ENCODE assay signal across 8 cellular contexts in the genomic region with DNA sequence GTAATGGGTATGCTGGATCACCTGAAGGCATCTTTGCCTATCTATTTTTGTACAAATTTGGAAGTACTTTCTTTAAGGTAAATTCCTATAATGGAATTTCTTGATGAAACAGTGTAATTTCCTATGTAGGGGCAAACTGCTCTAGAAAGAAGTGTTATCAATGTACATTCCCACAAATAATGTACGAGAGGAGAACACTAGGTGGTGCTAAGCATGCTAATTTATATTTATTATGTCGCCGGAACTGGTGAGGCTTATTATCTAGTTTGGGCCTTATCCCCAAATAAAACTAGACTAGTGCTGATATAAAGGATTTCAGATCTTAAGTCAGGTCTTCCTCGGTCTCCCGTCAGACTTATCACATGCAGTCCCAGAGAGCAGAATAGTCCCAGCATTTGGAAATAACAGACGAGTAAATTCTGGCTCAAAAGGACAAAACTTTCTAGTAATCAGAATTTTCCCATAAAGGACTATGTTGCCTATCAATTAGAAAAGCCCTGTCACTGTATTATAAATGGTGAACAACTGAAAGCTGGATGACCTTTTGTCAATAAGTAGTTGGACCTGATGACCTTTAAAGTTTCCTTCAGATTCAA.
DNase-seq lines count a peak whose midpoint lies in the region; ATAC-seq, FAIRE-seq and TF ChIP-seq lines count a peak whose summit lies in the region.

No MANE protein-coding gene starts in this region.

- H2AFZ ChIP-seq in SK-N-SH (ENCODE audit: low read depth) (no peak overlapping the region), hepatocyte (no peak overlapping the region)

- no peak overlapping the region for H3K4me2 ChIP-seq in A549
- no peak overlapping the region for H3K4me2 ChIP-seq in SK-N-SH
- no peak overlapping the region for H3K4me2 ChIP-seq in hepatocyte

- H3K27me3 ChIP-seq in SK-N-SH (ENCODE audit: insufficient read depth), result no peaks in the 10 kb centered on the region
- no peaks in the 10 kb centered on the region for H3K27me3 ChIP-seq in hepatocyte

- ATAC-seq in A549 (no peak), HG03159 (IDR thresholded peaks at IDR 0.05; ENCODE audit: unreplicated experiment) (no peak), HG02571 (IDR thresholded peaks at IDR 0.05; ENCODE audit: unreplicated experiment) (no peak)

- no peaks in the 10 kb centered on the region for H4K20me1 ChIP-seq in SK-N-SH (ENCODE audit: insufficient read depth)
- no peaks in the 10 kb centered on the region for H4K20me1 ChIP-seq in hepatocyte (ENCODE audit: insufficient read depth, poor library complexity, severe bottlenecking)

- no peak for FAIRE-seq in A549 (lab: Jason Lieb, UNC)

- 48% methylated on average over 6 of the region's 6 CpGs for WGBS in A549 (ENCODE audit: missing lambda C conversion rate)
- WGBS in SK-N-SH (ENCODE audit: low lambda C conversion rate), result 40% methylated on average over 6 of the region's 6 CpGs
- 38% methylated on average over 6 of the region's 6 CpGs for WGBS in hepatocyte (ENCODE audit: low lambda C conversion rate, missing lambda C conversion rate)

- no peaks in the 10 kb centered on the region for H3K9me2 ChIP-seq in SK-N-SH
- H3K9me2 ChIP-seq in hepatocyte (replicated peaks; ENCODE audit: insufficient read depth), result no peaks in the 10 kb centered on the region

- TF ChIP-seq EP300 in A549 (IDR thresholded peaks at IDR 0.05) (no peak), SK-N-SH (IDR thresholded peaks at IDR 0.05; ENCODE audit: borderline replicate concordance in 1 of 2, low read depth in 1 of 2, low read length in 1 of 2) (no peak)

- TF ChIP-seq CTCF in A549 (IDR thresholded peaks at IDR 0.05), result peak; percentile 47
- TF ChIP-seq CTCF in SK-N-SH (IDR thresholded peaks at IDR 0.05), result peak; percentile 58
- peak; percentile 60 for TF ChIP-seq CTCF in hepatocyte (IDR thresholded peaks at IDR 0.05; ENCODE audit: poor library complexity)

- H3K9ac ChIP-seq in SK-N-SH, result no peak overlapping the region

- TF ChIP-seq POLR2A in A549 (IDR thresholded peaks at IDR 0.05; ENCODE audit: low read length), result no peak

- CTCF ChIA-PET in A549 (lab: Yijun Ruan, JAX) (interaction anchor here (0.6 to 1.0 kb wide), 4 partner anchors 11 to 120 kb away, joined by 3 to 4 read pairs (median 4); no protein-coding TSS in a partner anchor), SK-N-SH (lab: Yijun Ruan, JAX) (interaction anchor here (0.5 to 3.1 kb wide), 22 partner anchors 8 to 559 kb away, joined by 3 to 16 read pairs (median 4); no protein-coding TSS in a partner anchor)

- H3F3A ChIP-seq in SK-N-SH (replicated peaks; ENCODE audit: insufficient read depth), result no peaks in the 10 kb centered on the region

- TF ChIP-seq RAD21 in A549 (conservative IDR thresholded peaks at IDR 0.05 in 1 of 2, IDR thresholded peaks at IDR 0.05 in 1 of 2), result peak; percentile 31 to 46; a peak in 3 of 5 replicates
- TF ChIP-seq RAD21 in SK-N-SH (IDR thresholded peaks at IDR 0.05; ENCODE audit: low read length), result peak; percentile 67

- H3K27ac ChIP-seq in A549 (no peak overlapping the region), SK-N-SH (ENCODE audit: low read depth in 2 of 2, low read length in 1 of 2) (no peak overlapping the region; a peak in 1 of 4 replicates), hepatocyte (no peak overlapping the region)

- H3K4me1 ChIP-seq in A549, result peaks cover 18% of the 10 kb centered on the region; the same call in 1 of the 3 replicates
- H3K4me1 ChIP-seq in SK-N-SH (ENCODE audit: control insufficient read depth in 1 of 2, insufficient read depth in 2 of 2, low read depth in 1 of 2, low read length in 1 of 2), result peaks cover 0 to 3% of the 10 kb centered on the region in 2 experiments; a peak in 2 of 4 replicates
- peaks cover 11% of the 10 kb centered on the region for H3K4me1 ChIP-seq in hepatocyte (ENCODE audit: insufficient read depth)

- H3K36me3 ChIP-seq in SK-N-SH (replicated peaks in 1 of 2; ENCODE audit: control insufficient read depth in 1 of 2, insufficient read depth in 2 of 2, low read length in 1 of 2) (no peaks in the 10 kb centered on the region), hepatocyte (replicated peaks; ENCODE audit: insufficient read depth, low read depth) (no peaks in the 10 kb centered on the region)

- no peak overlapping the region for H3K4me3 ChIP-seq in A549
- H3K4me3 ChIP-seq in SK-N-SH (ENCODE audit: low read depth in 2 of 2, low read length in 1 of 2), result no peak overlapping the region
- no peak overlapping the region for H3K4me3 ChIP-seq in hepatocyte

- H3K79me2 ChIP-seq in SK-N-SH (ENCODE audit: insufficient read depth) (no peaks in the 10 kb centered on the region), hepatocyte (no peaks in the 10 kb centered on the region)

- H3K9me3 ChIP-seq in A549 (no peaks in the 10 kb centered on the region), SK-N-SH (no peaks in the 10 kb centered on the region), hepatocyte (ENCODE audit: low read depth) (no peaks in the 10 kb centered on the region)

- DNase-seq in A549 (ENCODE audit: low read depth in 1 of 2, low spot score in 1 of 2) (peak; percentile 21 to 26), H4 (ENCODE audit: low spot score) (peak; percentile 19), SK-N-SH (peak; percentile 35), hepatocyte (ENCODE audit: low spot score) (peak; percentile 25), CD1c-positive myeloid dendritic cell (ENCODE audit: extremely low spot score) (no peak), AG20443 (ENCODE audit: low spot score) (no peak)

- POLR2A ChIA-PET in A549 (lab: Yijun Ruan, JAX) (no interaction called here), SK-N-SH (lab: Yijun Ruan, JAX) (no interaction called here)

TF ChIP-seq in A549, 52 proteins besides CTCF, POLR2A, EP300 and RAD21:
- TF ChIP-seq BHLHE40 (IDR thresholded peaks at IDR 0.05; ENCODE audit: low read depth, low read length) (no peak), SMC3 (IDR thresholded peaks at IDR 0.05) (0 out of 3 replicates have a peak, but pooled peaks have one; percentile 23)
TF ChIP-seq in A549: peak in this region for 1.

TF ChIP-seq in SK-N-SH, 30 proteins besides CTCF, POLR2A, EP300 and RAD21:
- TF ChIP-seq SMC3 (IDR thresholded peaks at IDR 0.05; ENCODE audit: low read depth, low read length) (peak; percentile 52), CHD2 (IDR thresholded peaks at IDR 0.05; ENCODE audit: low read length, partially characterized antibody) (peak; percentile 18)
- TF ChIP-seq, protein P1, sequence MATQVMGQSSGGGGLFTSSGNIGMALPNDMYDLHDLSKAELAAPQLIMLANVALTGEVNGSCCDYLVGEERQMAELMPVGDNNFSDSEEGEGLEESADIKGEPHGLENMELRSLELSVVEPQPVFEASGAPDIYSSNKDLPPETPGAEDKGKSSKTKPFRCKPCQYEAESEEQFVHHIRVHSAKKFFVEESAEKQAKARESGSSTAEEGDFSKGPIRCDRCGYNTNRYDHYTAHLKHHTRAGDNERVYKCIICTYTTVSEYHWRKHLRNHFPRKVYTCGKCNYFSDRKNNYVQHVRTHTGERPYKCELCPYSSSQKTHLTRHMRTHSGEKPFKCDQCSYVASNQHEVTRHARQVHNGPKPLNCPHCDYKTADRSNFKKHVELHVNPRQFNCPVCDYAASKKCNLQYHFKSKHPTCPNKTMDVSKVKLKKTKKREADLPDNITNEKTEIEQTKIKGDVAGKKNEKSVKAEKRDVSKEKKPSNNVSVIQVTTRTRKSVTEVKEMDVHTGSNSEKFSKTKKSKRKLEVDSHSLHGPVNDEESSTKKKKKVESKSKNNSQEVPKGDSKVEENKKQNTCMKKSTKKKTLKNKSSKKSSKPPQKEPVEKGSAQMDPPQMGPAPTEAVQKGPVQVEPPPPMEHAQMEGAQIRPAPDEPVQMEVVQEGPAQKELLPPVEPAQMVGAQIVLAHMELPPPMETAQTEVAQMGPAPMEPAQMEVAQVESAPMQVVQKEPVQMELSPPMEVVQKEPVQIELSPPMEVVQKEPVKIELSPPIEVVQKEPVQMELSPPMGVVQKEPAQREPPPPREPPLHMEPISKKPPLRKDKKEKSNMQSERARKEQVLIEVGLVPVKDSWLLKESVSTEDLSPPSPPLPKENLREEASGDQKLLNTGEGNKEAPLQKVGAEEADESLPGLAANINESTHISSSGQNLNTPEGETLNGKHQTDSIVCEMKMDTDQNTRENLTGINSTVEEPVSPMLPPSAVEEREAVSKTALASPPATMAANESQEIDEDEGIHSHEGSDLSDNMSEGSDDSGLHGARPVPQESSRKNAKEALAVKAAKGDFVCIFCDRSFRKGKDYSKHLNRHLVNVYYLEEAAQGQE (IDR thresholded peaks at IDR 0.05; ENCODE audit: low read depth, low read length), result no peak

Comparison
In these comparisons a context has a peak if more than half of its experiments do, and no peak if none do; other contexts are left out.
1. DNase-seq: peak in A549 (2 of 2), H4 (single experiment), SK-N-SH (single experiment) and hepatocyte (single experiment); none in CD1c-positive myeloid dendritic cell (single experiment) and AG20443 (single experiment).
2. Peak in every context shown above with its lines, with median percentiles within 50 percentile points of each other: CTCF ChIP-seq.